ENCODE assay signal across 25 cellular contexts in the genomic region with DNA sequence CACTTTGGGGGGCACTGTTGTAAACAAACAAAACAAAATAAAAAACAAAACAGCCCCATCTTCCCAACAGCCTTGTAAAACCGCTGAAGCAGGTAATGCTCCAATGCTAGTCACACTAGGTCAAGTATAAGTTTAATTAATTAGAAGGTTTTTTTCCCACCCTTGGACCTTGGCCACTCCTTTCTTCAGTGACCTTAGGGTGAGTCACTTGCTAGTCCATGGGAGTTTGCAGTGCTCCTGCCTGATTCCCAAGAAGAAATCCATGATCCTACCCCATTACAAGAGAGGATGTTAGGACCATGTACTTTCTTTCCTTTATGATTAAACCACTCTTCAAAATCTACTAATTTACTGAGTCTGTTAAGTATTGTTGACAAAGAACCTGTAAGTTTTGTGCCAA.
DNase-seq lines count a peak whose midpoint lies in the region; ATAC-seq, FAIRE-seq and TF ChIP-seq lines count a peak whose summit lies in the region.
"Had no signal": no experiment of that assay in that cellular context is flagged by ENCODE, and none has a peak within 500 bp of the region (broad histone marks: within the 10 kb centered on the region; RNA-seq: fewer than 3 reads in every experiment).

No MANE protein-coding gene starts in this region.

- TF ChIP-seq CTCF in epithelial cell of esophagus (IDR thresholded peaks at IDR 0.05; ENCODE audit: insufficient read depth, low read depth, low read length, missing control alignments): no peak

- peak; percentile 43 for FAIRE-seq in RCC 7860 (lab: Jason Lieb, UNC)
- FAIRE-seq: GM12891, GM19239 had no signal

- DNase-seq in HCEC 1CT: peak; percentile 33
- DNase-seq in RCC 7860 (ENCODE audit: low spot score): no peak
- DNase-seq in epithelial cell of esophagus (ENCODE audit: low read depth): peak; percentile 22
- DNase-seq in posterior cingulate gyrus: no peak
- DNase-seq: Caco-2; CD8-positive, alpha-beta T cell; DMS79; EL; GF-D8; Karpas-422; MG63; NCI-H1105 treated with DMSO at 0.1 percent for 48 hours; NCI-H146; NCI-H1930; NCI-H2107; NCI-H446 treated with DMSO at 0.1 percent for 48 hours; NCI-H526 treated with DMSO at 0.1 percent for 48 hours; SIG-M5 had no signal

- no peak overlapping the region for H3K4me3 ChIP-seq in epithelial cell of esophagus (ENCODE audit: low read length)
- H3K4me3 ChIP-seq: MG63, SK-N-MC had no signal

- ATAC-seq in GM18519 (IDR thresholded peaks at IDR 0.05; ENCODE audit: low FRiP score, unreplicated experiment) (no peak), HG02610 (IDR thresholded peaks at IDR 0.05; ENCODE audit: unreplicated experiment) (no peak), esophagus mucosa (no peak)
- ATAC-seq: CD8-positive, alpha-beta T cell; Panc1 had no signal

- intact Hi-C loops in posterior cingulate gyrus (cut with DNase I): no loop called here

Comparison
In these comparisons a context has a peak if more than half of its experiments do, and no peak if none do; other contexts are left out.
1. DNase-seq: peak in HCEC 1CT (single experiment) and epithelial cell of esophagus (single experiment); none in RCC 7860 (single experiment) and posterior cingulate gyrus (0 of 10).